In the genomic region with DNA sequence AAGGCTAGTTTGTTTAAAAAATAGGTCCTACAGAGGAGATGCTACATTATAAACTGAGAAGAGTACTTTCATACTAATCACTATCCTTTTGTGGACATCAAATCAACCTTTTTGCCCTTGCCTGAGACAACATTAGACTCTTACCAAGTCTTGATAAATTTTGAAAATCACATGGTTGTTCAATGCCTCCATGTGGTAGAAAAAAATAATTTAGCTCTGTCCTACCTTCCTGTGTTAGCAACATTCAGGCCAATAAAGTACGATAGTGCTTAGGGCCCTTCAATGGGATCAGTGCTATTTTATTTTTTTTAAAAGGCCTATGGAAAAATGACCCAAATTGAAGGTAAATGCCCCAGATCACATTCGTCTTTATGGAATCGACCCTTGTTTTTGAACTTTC, we compare ENCODE assay signal across 12 cellular contexts. TPM values are rescaled to one million over a fixed set of nuclear protein-coding genes. Genes with fewer than 3 reads are reported as not detected.
DNase-seq lines count a peak whose midpoint lies in the region; ATAC-seq and TF ChIP-seq lines count a peak whose summit lies in the region.
"Had no signal": no experiment of that assay in that cellular context is flagged by ENCODE, and none has a peak within 500 bp of the region (broad histone marks: within the 10 kb centered on the region; RNA-seq: fewer than 3 reads in every experiment).

No MANE protein-coding gene starts in this region.

- H3K9me3 ChIP-seq in PC-3 (ENCODE audit: low read length): no peaks in the 10 kb centered on the region
- H3K9me3 ChIP-seq: pancreas had no signal

- H3K4me2 ChIP-seq in PC-3 (ENCODE audit: low read length): no peak overlapping the region

- DNase-seq in DMS 273 (lab: John Stamatoyannopoulos, UW; ENCODE audit: unreplicated experiment) (peak; percentile 22), DMS 273 treated with DMSO at 0.1 percent for 48 hours (lab: John Stamatoyannopoulos, UW) (no peak), PC-3 (peak; percentile 50), fibroblast of pulmonary artery (ENCODE audit: low read depth) (peak; percentile 56), stromal cell of bone marrow (ENCODE audit: low read depth) (peak; percentile 17), NCI-H2227 treated with DMSO at 0.1 percent for 48 hours (lab: John Stamatoyannopoulos, UW) (no peak)
- DNase-seq in activated naive CD4-positive, alpha-beta T cell treated with anti-CD3 and anti-CD28 coated beads, Interleukin-2, amount 50 U/mL, for 16 hours: no peak
- DNase-seq: pancreas had no signal

- H3K9me2 ChIP-seq in PC-3 (replicated peaks; ENCODE audit: low read length): no peaks in the 10 kb centered on the region

- POLR2A ChIA-PET in PC-3 (lab: Charles Lee; ENCODE audit: unreplicated experiment): no interaction called here

- no peaks in the 10 kb centered on the region for H3K79me2 ChIP-seq in PC-3 (ENCODE audit: low read length)

- H3K4me3 ChIP-seq in PC-3 (ENCODE audit: low read length) (no peak overlapping the region), fibroblast of pulmonary artery (replicated peaks; ENCODE audit: low read depth, low read length) (no peak overlapping the region)
- H3K4me3 ChIP-seq: pancreas, SK-N-MC had no signal

- H4K20me1 ChIP-seq in PC-3 (ENCODE audit: low read length): no peaks in the 10 kb centered on the region

- intact Hi-C loops in PC-3 (cut with micrococcal nuclease): loop anchor here (1.0 to 2.0 kb wide), 2 partner anchors 87 to 220 kb away; no protein-coding TSS in a partner anchor

- no peaks in the 10 kb centered on the region for H3K36me3 ChIP-seq in PC-3 (ENCODE audit: low read depth, low read length)
- H3K36me3 ChIP-seq: pancreas had no signal

- ATAC-seq in PC-3 (peak; percentile 61), HG03521 (IDR thresholded peaks at IDR 0.05; ENCODE audit: unreplicated experiment) (no peak)
- ATAC-seq: activated T-helper 17 cell treated with anti-CD3 and anti-CD28 coated beads, Interleukin-2, amount 50 U/mL, for 72 hours had no signal

- no TSS peak for BruUV-seq in PC-3 (replicated peaks; lab: Mats Ljungman, UMichigan)

- no peaks in the 10 kb centered on the region for H3K27me3 ChIP-seq in PC-3 (ENCODE audit: low read length)
- H3K27me3 ChIP-seq: pancreas had no signal

- no peaks in the 10 kb centered on the region for H3F3A ChIP-seq in PC-3 (ENCODE audit: low read length, unreplicated experiment)

- peaks cover 15% of the 10 kb centered on the region for H3K4me1 ChIP-seq in PC-3 (ENCODE audit: insufficient read depth, low read length)
- H3K4me1 ChIP-seq: pancreas had no signal

- no peak overlapping the region for H3K27ac ChIP-seq in PC-3 (ENCODE audit: low read length)
- H3K27ac ChIP-seq: 22Rv1, pancreas, SK-N-MC had no signal

- H2AFZ ChIP-seq in PC-3 (ENCODE audit: low read length): no peak overlapping the region

- no peak overlapping the region for H3K9ac ChIP-seq in PC-3 (ENCODE audit: low read length)

- CTCF ChIA-PET in PC-3 (lab: Charles Lee): interaction anchor here (0.6 kb wide), 2 partner anchors 152 to 759 kb away, joined by 3 to 4 read pairs; no protein-coding TSS in a partner anchor

- TF ChIP-seq CTCF in PC-3 (conservative IDR thresholded peaks at IDR 0.05; ENCODE audit: low read depth, low read length) (peak; percentile 47; the same call in 1 of the 2 replicates), fibroblast of pulmonary artery (IDR thresholded peaks at IDR 0.05; ENCODE audit: low read length, missing control alignments) (peak; percentile 30)

RNA-seq across cellular contexts. Expression of a gene that starts 5.0 kb away (rescaled TPM):
- total RNA-seq in PC-3 (2014; rRNA removed): 90.1 and 117 TPM in 2 replicates

Comparison
In these comparisons a context has a peak if more than half of its experiments do, and no peak if none do; other contexts are left out.
1. DNase-seq: peak in DMS 273 (single experiment), PC-3 (single experiment), fibroblast of pulmonary artery (single experiment) and stromal cell of bone marrow (single experiment); none in DMS 273 treated with DMSO at 0.1 percent for 48 hours (single experiment), NCI-H2227 treated with DMSO at 0.1 percent for 48 hours (single experiment) and activated naive CD4-positive, alpha-beta T cell treated with anti-CD3 and anti-CD28 coated beads, Interleukin-2, amount 50 U/mL, for 16 hours (single experiment).